ENCODE assay signal across 8 cellular contexts in the genomic region with DNA sequence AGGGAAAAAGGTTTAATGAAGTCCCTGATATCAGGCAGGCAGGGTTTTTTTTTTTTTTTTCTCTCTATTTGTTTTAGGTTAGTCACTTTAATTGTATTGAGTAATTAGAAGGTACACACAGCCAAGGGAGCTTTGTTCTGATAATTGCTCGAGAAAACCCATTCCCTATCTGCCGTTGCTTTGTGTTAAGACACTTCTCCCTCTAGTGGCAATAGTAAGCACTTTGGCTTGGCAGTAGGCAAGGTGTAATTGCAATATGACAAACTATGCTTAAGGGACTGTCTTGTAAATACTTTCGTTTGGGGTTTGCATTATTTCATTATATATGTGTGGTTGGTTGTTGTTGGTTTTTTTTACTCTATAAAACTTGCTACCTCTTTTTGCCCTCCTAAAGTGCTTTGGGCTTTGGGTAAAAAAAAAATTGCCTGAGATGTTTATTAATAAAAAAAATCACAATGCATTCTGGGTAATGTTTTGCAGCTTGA.
A peak's percentile ranks its signal among the peaks of the same experiment; 100 is the strongest.
DNase-seq lines count a peak whose midpoint lies in the region; ATAC-seq, FAIRE-seq and TF ChIP-seq lines count a peak whose summit lies in the region.

No MANE protein-coding gene starts in this region.

- no peaks in the 10 kb centered on the region for H3K9me2 ChIP-seq in SU-DHL-6 (replicated peaks; ENCODE audit: insufficient read depth, low read length)

- no peak overlapping the region for H3K4me3 ChIP-seq in AG10803 (ENCODE audit: low read length)
- H3K4me3 ChIP-seq in SU-DHL-6 (ENCODE audit: insufficient read depth, low read length, poor library complexity, severe bottlenecking) = no peak overlapping the region
- H3K4me3 ChIP-seq in dorsolateral prefrontal cortex = peak overlapping the region in 1 of 59 donors; percentile 35
- no peak overlapping the region for H3K4me3 ChIP-seq in right lobe of liver

- H3K4me2 ChIP-seq in SU-DHL-6 (ENCODE audit: low read depth, low read length, poor library complexity, severe bottlenecking) = peak overlapping the region; percentile 26

- H3F3A ChIP-seq in SU-DHL-6 (ENCODE audit: insufficient read depth) = no peaks in the 10 kb centered on the region

- H3K4me1 ChIP-seq in right lobe of liver = no peaks in the 10 kb centered on the region

- H3K36me3 ChIP-seq in SU-DHL-6 (ENCODE audit: low read length) (no peaks in the 10 kb centered on the region), right lobe of liver (no peaks in the 10 kb centered on the region)

- H3K9me3 ChIP-seq in SU-DHL-6 (ENCODE audit: insufficient read depth, low read length) (no peaks in the 10 kb centered on the region), right lobe of liver (no peaks in the 10 kb centered on the region)

- intact Hi-C loops in dorsolateral prefrontal cortex (cut with DNase I) (no loop called here), right lobe of liver (cut with DNase I) (no loop called here)

- peak; percentile 63 for FAIRE-seq in urothelium cell line (lab: Jason Lieb, UNC)

- no peaks in the 10 kb centered on the region for H3K79me2 ChIP-seq in SU-DHL-6 (ENCODE audit: insufficient read depth, low read length)

- DNase-seq in AG10803 (ENCODE audit: low read depth) = peak; percentile 81
- DNase-seq in NCI-H1436 treated with DMSO at 0.1 percent for 48 hours (lab: John Stamatoyannopoulos, UW) = peak; percentile 92
- DNase-seq in dorsolateral prefrontal cortex = peak in 1 of 10 donors; percentile 31
- DNase-seq in right lobe of liver = peak in 1 of 3 donors; percentile 50
- peak; percentile 75 for DNase-seq in urothelium cell line (ENCODE audit: low spot score)
- DNase-seq in activated CD8-positive, alpha-beta memory T cell treated with anti-CD3 and anti-CD28 coated beads for 24 hours = no peak

- H2AFZ ChIP-seq in SU-DHL-6 (ENCODE audit: low read depth, low read length, severe bottlenecking) = no peak overlapping the region

- no peak overlapping the region for H3K9ac ChIP-seq in SU-DHL-6 (ENCODE audit: low read length)

- ATAC-seq in right lobe of liver = peak; percentile 96 to 100 (median 98)

- H3K27me3 ChIP-seq in SU-DHL-6 (ENCODE audit: low read length) (no peaks in the 10 kb centered on the region), dorsolateral prefrontal cortex (no peaks in the 10 kb centered on the region), right lobe of liver (no peaks in the 10 kb centered on the region)

- TF ChIP-seq CTCF in AG10803 (conservative IDR thresholded peaks at IDR 0.05; ENCODE audit: low read length) (peak; percentile 98), GM12874 (IDR thresholded peaks at IDR 0.05; ENCODE audit: insufficient read depth, low read depth, low read length) (peak; percentile 72), SU-DHL-6 (IDR thresholded peaks at IDR 0.05; ENCODE audit: insufficient read depth, low read length, poor library complexity, severe bottlenecking) (peak; percentile 89), dorsolateral prefrontal cortex (IDR thresholded peaks at IDR 0.05 in 54 of 56, conservative IDR thresholded peaks at IDR 0.05 in 2 of 56; ENCODE audit: low read depth in 1 of 56, partially characterized antibody in 56 of 56) (peak; percentile 61 to 90 (median 73)), right lobe of liver (IDR thresholded peaks at IDR 0.05) (peak; percentile 77 to 88 (median 82))

- WGBS in right lobe of liver (ENCODE audit: insufficient coverage, low coverage, low lambda C conversion rate, missing lambda C conversion rate) = 0% methylated on average over 3 of the region's 3 CpGs

- H3K27ac ChIP-seq in SU-DHL-6 (ENCODE audit: low read depth, low read length) (no peak overlapping the region), dorsolateral prefrontal cortex (no peak overlapping the region), right lobe of liver (no peak overlapping the region)

- no peak for TF ChIP-seq POLR2A in right lobe of liver (IDR thresholded peaks at IDR 0.05)

- H4K20me1 ChIP-seq in SU-DHL-6 (ENCODE audit: low read depth, low read length) = no peaks in the 10 kb centered on the region
